ENCODE assay signal across 1 cellular context in genomic region chr3:116179091-116179490, GRCh38.
TF ChIP-seq lines count a peak whose summit lies in the region.

No MANE protein-coding gene starts in this region.

TF ChIP-seq in GM23338, 12 proteins besides CTCF, POLR2A, EP300 and RAD21:
- no peak for TF ChIP-seq ZNF462 (CRISPR knock-in tag; IDR thresholded peaks at IDR 0.05)
- TF ChIP-seq ZNF114 (CRISPR knock-in tag; IDR thresholded peaks at IDR 0.05), result no peak
- no peak for TF ChIP-seq ETS1 (IDR thresholded peaks at IDR 0.05)
- no peak for TF ChIP-seq JUNB (IDR thresholded peaks at IDR 0.05; ENCODE audit: unreplicated experiment)
- no peak for TF ChIP-seq REST (IDR thresholded peaks at IDR 0.05; ENCODE audit: unreplicated experiment)
- TF ChIP-seq EZH2phosphoT487 (IDR thresholded peaks at IDR 0.05; ENCODE audit: unreplicated experiment), result no peak
- TF ChIP-seq CREB1 (CRISPR knock-in tag; IDR thresholded peaks at IDR 0.05; ENCODE audit: low read depth), result no peak
- TF ChIP-seq STAT1 (IDR thresholded peaks at IDR 0.05; ENCODE audit: unreplicated experiment), result no peak
- TF ChIP-seq NANOG (IDR thresholded peaks at IDR 0.05; ENCODE audit: borderline replicate concordance), result no peak
- no peak for TF ChIP-seq EZH2 (IDR thresholded peaks at IDR 0.05; ENCODE audit: low read depth, unreplicated experiment)
- no peak for TF ChIP-seq POLR2AphosphoS5 (IDR thresholded peaks at IDR 0.05; ENCODE audit: low read depth)
- TF ChIP-seq ZNF331 (CRISPR knock-in tag; IDR thresholded peaks at IDR 0.05; ENCODE audit: low read depth), result no peak
